Comparison of ENCODE assay signal across 9 cellular contexts in genomic region chr1:109708949-109709348, GRCh38. TPM values are rescaled to one million over a fixed set of nuclear protein-coding genes. Genes with fewer than 3 reads are reported as not detected.
"Had no signal": no experiment of that assay in that cellular context is flagged by ENCODE, and none has a peak within 500 bp of the region (broad histone marks: within the 10 kb centered on the region; RNA-seq: fewer than 3 reads in every experiment).

No MANE protein-coding gene starts in this region.

RNA-seq across cellular contexts. Expression of gene GSTM5, which starts 3.1 kb away (rescaled TPM):
- total RNA-seq: naive thymus-derived CD8-positive, alpha-beta T cell; natural killer cell treated with Interleukin-12 subunit alpha and Interleukin-12 subunit beta and Interleukin-15 and Interleukin-18, amount 100 ng/mL, for 72 hours; osteocyte had no signal

RNA-seq across cellular contexts. Expression of gene GSTM1, which starts 21.3 kb away (rescaled TPM):
- total RNA-seq: posterior vena cava, prostate gland, pulmonary artery endothelial cell, temporal lobe, thoracic aorta, ureter had no signal
